ENCODE assay signal across 24 cellular contexts in the genomic region with DNA sequence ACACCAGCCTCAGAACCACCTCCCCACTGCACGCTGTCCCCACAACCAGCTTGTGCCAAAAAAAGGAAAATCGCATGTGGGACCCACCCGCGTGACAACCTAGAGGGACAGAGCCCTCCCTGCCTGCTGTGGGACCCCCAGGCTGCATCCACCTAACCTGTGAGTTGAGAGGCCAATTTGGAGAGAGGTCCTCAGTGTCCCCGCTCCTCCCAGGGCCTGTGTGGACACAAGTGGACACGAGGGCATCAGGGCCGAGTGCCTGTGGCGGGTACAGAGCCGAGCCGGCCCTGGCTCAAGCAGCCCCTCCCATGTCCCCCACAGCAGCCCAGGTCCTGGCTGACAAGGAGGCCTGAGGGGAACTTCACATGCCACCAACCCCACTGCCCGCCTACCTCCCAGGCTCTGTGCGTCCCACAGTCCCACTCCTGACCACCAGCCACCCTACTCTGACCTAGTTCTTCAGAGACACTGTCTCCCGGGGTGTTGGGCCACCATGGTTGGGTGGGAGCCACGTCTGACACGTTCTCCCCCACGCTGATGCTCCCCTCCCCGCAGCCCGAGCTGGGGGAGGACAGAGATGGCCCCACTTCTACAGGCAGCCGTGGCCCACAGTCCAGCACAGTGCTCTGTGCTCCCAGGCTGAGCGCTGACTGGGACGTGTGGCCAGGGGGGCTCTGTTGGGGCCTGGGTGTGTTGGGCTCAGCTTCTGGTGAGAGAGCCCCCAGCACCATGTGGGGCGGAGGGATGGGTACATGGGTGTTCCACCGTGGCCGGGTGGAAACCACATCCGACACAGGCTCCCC. TPM values are rescaled to one million over a fixed set of nuclear protein-coding genes. Genes with fewer than 3 reads are reported as not detected.
A peak's percentile ranks its signal among the peaks of the same experiment; 100 is the strongest.
DNase-seq lines count a peak whose midpoint lies in the region; ATAC-seq, FAIRE-seq and TF ChIP-seq lines count a peak whose summit lies in the region.
"Had no signal": no experiment of that assay in that cellular context is flagged by ENCODE, and none has a peak within 500 bp of the region (broad histone marks: within the 10 kb centered on the region; RNA-seq: fewer than 3 reads in every experiment).

No MANE protein-coding gene starts in this region.

- no peak overlapping the region for H3K4me2 ChIP-seq in HepG2 (ENCODE audit: low read depth, low read length)
- H3K4me2 ChIP-seq: KMS-11 had no signal

- POLR2A ChIA-PET in HepG2 (lab: Yijun Ruan, JAX), result no interaction called here

- intact Hi-C loops in HepG2 (cut with micrococcal nuclease; ENCODE audit: unreplicated experiment), result no loop called here

- H3K27ac ChIP-seq in RWPE2 (ENCODE audit: poor library complexity, severe bottlenecking), result no peak overlapping the region
- no peak overlapping the region for H3K27ac ChIP-seq in HepG2 (ENCODE audit: extremely low read length, insufficient read depth, low read length)
- no peak overlapping the region for H3K27ac ChIP-seq in SJCRH30
- H3K27ac ChIP-seq: breast epithelium, KMS-11, neutrophil, psoas muscle had no signal

- H3K4me3 ChIP-seq in RWPE2 (ENCODE audit: severe bottlenecking), result no peak overlapping the region
- no peak overlapping the region for H3K4me3 ChIP-seq in HepG2 (replicated peaks in 1 of 3; ENCODE audit: insufficient read depth in 1 of 3, low read depth in 2 of 3, low read length in 3 of 3)
- no peak overlapping the region for H3K4me3 ChIP-seq in SJCRH30
- H3K4me3 ChIP-seq: breast epithelium, MG63, psoas muscle had no signal

- TF ChIP-seq POLR2A in HepG2 (IDR thresholded peaks at IDR 0.05; ENCODE audit: insufficient read depth in 1 of 2, low read depth in 2 of 2, low read length in 2 of 2), result no peak; a peak in 1 of 4 replicates

- H3K4me1 Mint-ChIP-seq in stimulated activated naive CD8-positive, alpha-beta T cell treated with anti-CD3 and anti-CD28 coated beads, Interleukin-15, Interleukin-2, amounts not matched to agents 100 ng/mL and 50 ng/mL, for 24 hours (ENCODE audit: low read depth), result no peaks in the 10 kb centered on the region
- peaks cover 13% of the 10 kb centered on the region for H3K4me1 Mint-ChIP-seq in stimulated activated naive CD8-positive, alpha-beta T cell treated with anti-CD3 and anti-CD28 coated beads, Interleukin-15, amount 100 ng/mL, for 72 hours
- H3K4me1 Mint-ChIP-seq: activated CD4-positive, alpha-beta memory T cell treated with anti-CD3 and anti-CD28 coated beads, Interleukin-2, amount 10 ng/mL, durations not matched to agents 7 days and 5 days; activated naive CD4-positive, alpha-beta T cell treated with anti-CD3 and anti-CD28 coated beads, Interleukin-2, amount 10 ng/mL, durations not matched to agents 7 days and 5 days had no signal

- H3K27me3 ChIP-seq in RWPE2 (ENCODE audit: insufficient read depth, poor library complexity, severe bottlenecking) (no peaks in the 10 kb centered on the region), HepG2 (ENCODE audit: control insufficient read depth in 1 of 2, insufficient read depth in 2 of 2, low read length in 2 of 2) (no peaks in the 10 kb centered on the region), SJCRH30 (no peaks in the 10 kb centered on the region)
- H3K27me3 ChIP-seq: breast epithelium, MG63, neutrophil had no signal

- no peak overlapping the region for H3K9ac ChIP-seq in HepG2 (ENCODE audit: insufficient read depth, low read depth, low read length)
- H3K9ac ChIP-seq: KMS-11 had no signal

- no TSS peak for BruUV-seq in HepG2 (replicated peaks; lab: Mats Ljungman, UMichigan)

- peaks cover 1% of the 10 kb centered on the region; the same call in 1 of the 2 replicates for H4K20me1 ChIP-seq in HepG2 (ENCODE audit: insufficient read depth, low read length)

- H3K27me3 Mint-ChIP-seq in stimulated activated naive CD8-positive, alpha-beta T cell treated with anti-CD3 and anti-CD28 coated beads, Interleukin-15, Interleukin-2, amounts not matched to agents 100 ng/mL and 50 ng/mL, for 24 hours, result no peaks in the 10 kb centered on the region
- no peaks in the 10 kb centered on the region for H3K27me3 Mint-ChIP-seq in stimulated activated naive CD8-positive, alpha-beta T cell treated with anti-CD3 and anti-CD28 coated beads, Interleukin-15, amount 100 ng/mL, for 72 hours
- H3K27me3 Mint-ChIP-seq: activated CD4-positive, alpha-beta memory T cell treated with anti-CD3 and anti-CD28 coated beads, Interleukin-2, amount 10 ng/mL, durations not matched to agents 7 days and 5 days; activated naive CD4-positive, alpha-beta T cell treated with anti-CD3 and anti-CD28 coated beads, Interleukin-2, amount 10 ng/mL, durations not matched to agents 7 days and 5 days had no signal

- WGBS in HepG2 (ENCODE audit: low lambda C conversion rate), result 94% methylated on average over 3 of the region's 25 CpGs

- H3K4me3 Mint-ChIP-seq in stimulated activated naive CD8-positive, alpha-beta T cell treated with anti-CD3 and anti-CD28 coated beads, Interleukin-15, Interleukin-2, amounts not matched to agents 100 ng/mL and 50 ng/mL, for 24 hours, result no peak overlapping the region
- H3K4me3 Mint-ChIP-seq in stimulated activated naive CD8-positive, alpha-beta T cell treated with anti-CD3 and anti-CD28 coated beads, Interleukin-15, amount 100 ng/mL, for 72 hours, result no peak overlapping the region
- H3K4me3 Mint-ChIP-seq: activated CD4-positive, alpha-beta memory T cell treated with anti-CD3 and anti-CD28 coated beads, Interleukin-2, amount 10 ng/mL, durations not matched to agents 7 days and 5 days; activated naive CD4-positive, alpha-beta T cell treated with anti-CD3 and anti-CD28 coated beads, Interleukin-2, amount 10 ng/mL, durations not matched to agents 7 days and 5 days; activated T-helper 1 cell treated with anti-CD3 and anti-CD28 coated beads, Interleukin-12 subunit alpha, Interleukin-12 subunit beta, Interleukin-2, Interleukin-4 antibody, amounts not matched to agents 30 ng/mL and 10 ng/mL and 1 ng/mL, durations not matched to agents 14 hours and 24 hours and 36 hours; HFFc6 had no signal

- in situ Hi-C loops in HepG2 (cut with HindIII; ENCODE audit: extremely low pct_ligation_motif_present, low pct_unique_long_range_greater_than_20kb), result no loop called here

- peaks cover under 1% of the 10 kb centered on the region for H3K79me2 ChIP-seq in HepG2 (ENCODE audit: insufficient read depth, low read length)

- peaks cover 56% of the 10 kb centered on the region for H3K36me3 ChIP-seq in RWPE2 (ENCODE audit: low read depth)
- peaks cover 24 to 69% of the 10 kb centered on the region in 2 experiments; a peak in 4 of 5 replicates for H3K36me3 ChIP-seq in HepG2 (replicated peaks in 1 of 2; ENCODE audit: control insufficient read depth in 1 of 2, insufficient read depth in 2 of 2, low read length in 2 of 2)
- H3K36me3 ChIP-seq in SJCRH30, result peaks cover 87% of the 10 kb centered on the region

- H3K9me3 ChIP-seq in RWPE2 (ENCODE audit: severe bottlenecking) (no peaks in the 10 kb centered on the region), HepG2 (ENCODE audit: low read length) (no peaks in the 10 kb centered on the region), SJCRH30 (replicated peaks) (no peaks in the 10 kb centered on the region)
- H3K9me3 ChIP-seq: breast epithelium, MG63, neutrophil, psoas muscle had no signal

- no peak for FAIRE-seq in HepG2 (lab: Jason Lieb, UNC)
- FAIRE-seq: colon had no signal

- ATAC-seq in stimulated activated naive CD8-positive, alpha-beta T cell treated with anti-CD3 and anti-CD28 coated beads, Interleukin-15, amount 100 ng/mL, for 72 hours, result no peak
- ATAC-seq in RWPE2 (ENCODE audit: low read depth), result no peak
- no peak for ATAC-seq in HepG2
- no peak for ATAC-seq in GM21619 (IDR thresholded peaks at IDR 0.05; ENCODE audit: unreplicated experiment)
- no peak for ATAC-seq in GM21360 (IDR thresholded peaks at IDR 0.05; ENCODE audit: unreplicated experiment)
- no peak for ATAC-seq in GM19395 (IDR thresholded peaks at IDR 0.05; ENCODE audit: unreplicated experiment)

- H3K9me3 Mint-ChIP-seq in stimulated activated naive CD8-positive, alpha-beta T cell treated with anti-CD3 and anti-CD28 coated beads, Interleukin-15, Interleukin-2, amounts not matched to agents 100 ng/mL and 50 ng/mL, for 24 hours, result no peaks in the 10 kb centered on the region
- H3K9me3 Mint-ChIP-seq in stimulated activated naive CD8-positive, alpha-beta T cell treated with anti-CD3 and anti-CD28 coated beads, Interleukin-15, amount 100 ng/mL, for 72 hours, result no peaks in the 10 kb centered on the region
- H3K9me3 Mint-ChIP-seq: activated CD4-positive, alpha-beta memory T cell treated with anti-CD3 and anti-CD28 coated beads, Interleukin-2, amount 10 ng/mL, durations not matched to agents 7 days and 5 days; activated naive CD4-positive, alpha-beta T cell treated with anti-CD3 and anti-CD28 coated beads, Interleukin-2, amount 10 ng/mL, durations not matched to agents 7 days and 5 days; activated T-helper 1 cell treated with anti-CD3 and anti-CD28 coated beads, Interleukin-12 subunit alpha, Interleukin-12 subunit beta, Interleukin-2, Interleukin-4 antibody, amounts not matched to agents 30 ng/mL and 10 ng/mL and 1 ng/mL, durations not matched to agents 14 hours and 24 hours and 36 hours; HFFc6 had no signal

- H2AFZ ChIP-seq in HepG2 (ENCODE audit: low read length), result no peak overlapping the region

- TF ChIP-seq CTCF in RWPE2 (IDR thresholded peaks at IDR 0.05; ENCODE audit: poor library complexity, severe bottlenecking) (no peak), HepG2 (CRISPR knock-in tag; IDR thresholded peaks at IDR 0.05) (no peak)

- peaks cover 22% of the 10 kb centered on the region for H3K36me3 Mint-ChIP-seq in stimulated activated naive CD8-positive, alpha-beta T cell treated with anti-CD3 and anti-CD28 coated beads, Interleukin-15, Interleukin-2, amounts not matched to agents 100 ng/mL and 50 ng/mL, for 24 hours (ENCODE audit: low read depth)

- CTCF ChIA-PET in HepG2 (lab: Yijun Ruan, JAX; ENCODE audit: low intra/inter-chr PET ratio, low total read pairs), result no interaction called here

- TF ChIP-seq EP300 in HepG2 (IDR thresholded peaks at IDR 0.05; ENCODE audit: low read depth in 2 of 2, low read length in 2 of 2) (no peak), HepG2 (CRISPR knock-in tag; IDR thresholded peaks at IDR 0.05; ENCODE audit: borderline replicate concordance) (no peak)

- no peak for TF ChIP-seq RAD21 in HepG2 (CRISPR knock-in tag; IDR thresholded peaks at IDR 0.05)

- no peak for DNase-seq in stimulated activated naive CD8-positive, alpha-beta T cell treated with anti-CD3 and anti-CD28 coated beads, Interleukin-15, amount 100 ng/mL, for 72 hours
- peak; percentile 48 for DNase-seq in RWPE2 (ENCODE audit: low spot score)
- DNase-seq in HepG2 (ENCODE audit: low spot score), result no peak
- DNase-seq in SJCRH30, result no peak
- DNase-seq: activated CD4-positive, alpha-beta memory T cell treated with anti-CD3 and anti-CD28 coated beads, Interleukin-2, amount 10 ng/mL, durations not matched to agents 7 days and 5 days; activated CD4-positive, CD25-positive, alpha-beta regulatory T cell treated with anti-CD3 and anti-CD28 coated beads, Interleukin-2, amount 50 U/mL, for 72 hours; activated CD8-positive, alpha-beta memory T cell treated with anti-CD3 and anti-CD28 coated beads, Interleukin-2, amount 50 U/mL, for 4 hours; activated naive CD4-positive, alpha-beta T cell treated with anti-CD3 and anti-CD28 coated beads, Interleukin-2, amount 10 ng/mL, durations not matched to agents 7 days and 5 days; C1 segment of cervical spinal cord; hippocampal formation; NCI-H187; stimulated activated CD4-positive, alpha-beta T cell treated with anti-CD3 and anti-CD28 coated beads, Interleukin-4, amount 100 ng/mL, for 4 hours had no signal

- H3K4me1 ChIP-seq in RWPE2 (ENCODE audit: insufficient read depth, poor library complexity, severe bottlenecking) (no peaks in the 10 kb centered on the region), HepG2 (ENCODE audit: insufficient read depth, low read length) (peaks cover under 1% of the 10 kb centered on the region), SJCRH30 (no peaks in the 10 kb centered on the region)
- H3K4me1 ChIP-seq: breast epithelium, psoas muscle had no signal

- peak overlapping the region; percentile 52 for H3K27ac Mint-ChIP-seq in stimulated activated naive CD8-positive, alpha-beta T cell treated with anti-CD3 and anti-CD28 coated beads, Interleukin-15, Interleukin-2, amounts not matched to agents 100 ng/mL and 50 ng/mL, for 24 hours
- H3K27ac Mint-ChIP-seq in stimulated activated naive CD8-positive, alpha-beta T cell treated with anti-CD3 and anti-CD28 coated beads, Interleukin-15, amount 100 ng/mL, for 72 hours, result peak overlapping the region in 1 of 2 donors; percentile 9
- H3K27ac Mint-ChIP-seq: activated CD4-positive, alpha-beta memory T cell treated with anti-CD3 and anti-CD28 coated beads, Interleukin-2, amount 10 ng/mL, durations not matched to agents 7 days and 5 days; activated naive CD4-positive, alpha-beta T cell treated with anti-CD3 and anti-CD28 coated beads, Interleukin-2, amount 10 ng/mL, durations not matched to agents 7 days and 5 days; activated T-helper 1 cell treated with anti-CD3 and anti-CD28 coated beads, Interleukin-12 subunit alpha, Interleukin-12 subunit beta, Interleukin-2, Interleukin-4 antibody, amounts not matched to agents 30 ng/mL and 10 ng/mL and 1 ng/mL, durations not matched to agents 14 hours and 24 hours and 36 hours; HFFc6 had no signal

RNA-seq across cellular contexts. Expression of gene SELENOO, which starts 19.2 kb away (rescaled TPM):
- 12.5 and 19.0 TPM in 2 replicates for total RNA-seq in HepG2 (2016; rRNA removed; fragmentation: Illumina TruSeq; extraction: Trizol)
- total RNA-seq in HepG2 (2016; cell fraction: cytosol; rRNA removed; fragmentation: Illumina TruSeq; extraction: Trizol; ENCODE audit: low read depth), result 2.8 and 3.8 TPM in 2 replicates
- 9.4 and 19.8 TPM in 2 replicates for total RNA-seq in HepG2 (2016; cell fraction: insoluble cytoplasmic fraction; rRNA removed; fragmentation: Illumina TruSeq; extraction: Trizol)
- 6.0 and 7.6 TPM in 2 replicates for total RNA-seq in HepG2 (2016; cell fraction: membrane; rRNA removed; fragmentation: Illumina TruSeq; extraction: Trizol)
- 18.8 and 19.9 TPM in 2 replicates for total RNA-seq in HepG2 (2016; cell fraction: nucleus; rRNA removed; fragmentation: Illumina TruSeq; extraction: Trizol)
- polyA plus RNA-seq in HepG2 (2011; rRNA removed), result 14.4 and 18.7 TPM in 2 replicates
- 10.0 and 18.1 TPM in 2 replicates for polyA plus RNA-seq in HepG2 (2011; cell fraction: cytosol; rRNA removed)
- polyA plus RNA-seq in HepG2 (2011; cell fraction: nucleus; rRNA removed), result 88.6 and 104 TPM in 2 replicates
- polyA plus RNA-seq in HepG2 (2012), result 10.9 and 17.7 TPM in 2 replicates
- polyA plus RNA-seq in HepG2 (2016; cell fraction: cytosol; fragmentation: Illumina TruSeq; extraction: Trizol; ENCODE audit: low read depth), result 3.5 and 4.0 TPM in 2 replicates
- polyA plus RNA-seq in HepG2 (2016; cell fraction: insoluble cytoplasmic fraction; fragmentation: Illumina TruSeq; extraction: Trizol; ENCODE audit: low read depth), result 9.5 and 12.3 TPM in 2 replicates
- 4.9 and 5.3 TPM in 2 replicates for polyA plus RNA-seq in HepG2 (2016; cell fraction: membrane; fragmentation: Illumina TruSeq; extraction: Trizol; ENCODE audit: low read depth)
- 54.2 and 57.7 TPM in 2 replicates for polyA plus RNA-seq in HepG2 (2016; cell fraction: nucleus; fragmentation: Illumina TruSeq; extraction: Trizol; ENCODE audit: insufficient read depth, low read depth)
- 9.7 and 16.7 TPM in 2 replicates for polyA minus RNA-seq in HepG2 (2011; rRNA and poly(A)+ RNA removed; ENCODE audit: low replicate concordance)
- 6.4 and 6.9 TPM in 2 replicates for polyA minus RNA-seq in HepG2 (2011; cell fraction: cytosol; rRNA and poly(A)+ RNA removed)
- 7.5 and 7.7 TPM in 2 replicates for polyA minus RNA-seq in HepG2 (2011; cell fraction: nucleus; rRNA and poly(A)+ RNA removed)
- 15.4 and 16.4 TPM in 2 replicates for total RNA-seq in SJCRH30 (2014; rRNA removed; shearing (Covaris generic))

RNA-seq across cellular contexts. Expression of gene TUBGCP6, which starts 24.8 kb away (rescaled TPM):
- 5.8 and 15.7 TPM in 2 replicates for total RNA-seq in HepG2 (2016; rRNA removed; fragmentation: Illumina TruSeq; extraction: Trizol)
- total RNA-seq in HepG2 (2016; cell fraction: cytosol; rRNA removed; fragmentation: Illumina TruSeq; extraction: Trizol; ENCODE audit: low read depth), result 3.8 and 4.4 TPM in 2 replicates
- 4.6 and 17.4 TPM in 2 replicates for total RNA-seq in HepG2 (2016; cell fraction: insoluble cytoplasmic fraction; rRNA removed; fragmentation: Illumina TruSeq; extraction: Trizol)
- total RNA-seq in HepG2 (2016; cell fraction: membrane; rRNA removed; fragmentation: Illumina TruSeq; extraction: Trizol), result 4.6 and 5.1 TPM in 2 replicates
- total RNA-seq in HepG2 (2016; cell fraction: nucleus; rRNA removed; fragmentation: Illumina TruSeq; extraction: Trizol), result 23.1 and 29.5 TPM in 2 replicates
- 14.6 and 23.7 TPM in 2 replicates for polyA plus RNA-seq in HepG2 (2011; rRNA removed)
- polyA plus RNA-seq in HepG2 (2011; cell fraction: cytosol; rRNA removed), result 2.6 and 4.8 TPM in 2 replicates
- polyA plus RNA-seq in HepG2 (2011; cell fraction: nucleus; rRNA removed), result 276 and 340 TPM in 2 replicates
- polyA plus RNA-seq in HepG2 (2012), result 13.4 and 15.8 TPM in 2 replicates
- 0.95 and 1.2 TPM in 2 replicates for polyA plus RNA-seq in HepG2 (2016; cell fraction: cytosol; fragmentation: Illumina TruSeq; extraction: Trizol; ENCODE audit: low read depth)
- 3.6 and 4.4 TPM in 2 replicates for polyA plus RNA-seq in HepG2 (2016; cell fraction: insoluble cytoplasmic fraction; fragmentation: Illumina TruSeq; extraction: Trizol; ENCODE audit: low read depth)
- polyA plus RNA-seq in HepG2 (2016; cell fraction: membrane; fragmentation: Illumina TruSeq; extraction: Trizol; ENCODE audit: low read depth), result 0.86 and 2.1 TPM in 2 replicates
- polyA plus RNA-seq in HepG2 (2016; cell fraction: nucleus; fragmentation: Illumina TruSeq; extraction: Trizol; ENCODE audit: insufficient read depth, low read depth), result 62.8 and 72.9 TPM in 2 replicates
- 11.6 and 16.8 TPM in 2 replicates for polyA minus RNA-seq in HepG2 (2011; rRNA and poly(A)+ RNA removed; ENCODE audit: low replicate concordance)
- 2.7 and 4.0 TPM in 2 replicates for polyA minus RNA-seq in HepG2 (2011; cell fraction: cytosol; rRNA and poly(A)+ RNA removed)
- 32.9 and 40.9 TPM in 2 replicates for polyA minus RNA-seq in HepG2 (2011; cell fraction: nucleus; rRNA and poly(A)+ RNA removed)
- 27.8 and 40.2 TPM in 2 replicates for total RNA-seq in SJCRH30 (2014; rRNA removed; shearing (Covaris generic))

RNA-seq across cellular contexts. Expression of gene HDAC10, which starts 31.1 kb away (rescaled TPM):
- 4.0 and 13.9 TPM in 2 replicates for total RNA-seq in HepG2 (2016; rRNA removed; fragmentation: Illumina TruSeq; extraction: Trizol)
- total RNA-seq in HepG2 (2016; cell fraction: cytosol; rRNA removed; fragmentation: Illumina TruSeq; extraction: Trizol; ENCODE audit: low read depth), result 7.1 and 8.7 TPM in 2 replicates
- 4.1 and 13.9 TPM in 2 replicates for total RNA-seq in HepG2 (2016; cell fraction: insoluble cytoplasmic fraction; rRNA removed; fragmentation: Illumina TruSeq; extraction: Trizol)
- total RNA-seq in HepG2 (2016; cell fraction: membrane; rRNA removed; fragmentation: Illumina TruSeq; extraction: Trizol), result 4.4 and 4.6 TPM in 2 replicates
- total RNA-seq in HepG2 (2016; cell fraction: nucleus; rRNA removed; fragmentation: Illumina TruSeq; extraction: Trizol), result 23.1 and 23.7 TPM in 2 replicates
- polyA plus RNA-seq in HepG2 (2011; rRNA removed), result 14.9 and 19.7 TPM in 2 replicates
- polyA plus RNA-seq in HepG2 (2011; cell fraction: cytosol; rRNA removed), result 1.8 and 3.9 TPM in 2 replicates
- polyA plus RNA-seq in HepG2 (2011; cell fraction: nucleus; rRNA removed), result 257 and 366 TPM in 2 replicates
- polyA plus RNA-seq in HepG2 (2012), result 15.0 and 23.8 TPM in 2 replicates
- 0.86 TPM in 2 replicates for polyA plus RNA-seq in HepG2 (2016; cell fraction: cytosol; fragmentation: Illumina TruSeq; extraction: Trizol; ENCODE audit: low read depth)
- polyA plus RNA-seq in HepG2 (2016; cell fraction: insoluble cytoplasmic fraction; fragmentation: Illumina TruSeq; extraction: Trizol; ENCODE audit: low read depth), result 3.2 and 5.7 TPM in 2 replicates
- polyA plus RNA-seq in HepG2 (2016; cell fraction: membrane; fragmentation: Illumina TruSeq; extraction: Trizol; ENCODE audit: low read depth), result 2.1 TPM in 2 replicates
- 72.4 and 82.8 TPM in 2 replicates for polyA plus RNA-seq in HepG2 (2016; cell fraction: nucleus; fragmentation: Illumina TruSeq; extraction: Trizol; ENCODE audit: insufficient read depth, low read depth)
- polyA minus RNA-seq in HepG2 (2011; rRNA and poly(A)+ RNA removed; ENCODE audit: low replicate concordance), result 7.7 and 20.9 TPM in 2 replicates
- polyA minus RNA-seq in HepG2 (2011; cell fraction: cytosol; rRNA and poly(A)+ RNA removed), result 3.9 and 4.2 TPM in 2 replicates
- polyA minus RNA-seq in HepG2 (2011; cell fraction: nucleus; rRNA and poly(A)+ RNA removed), result 34.9 and 37.9 TPM in 2 replicates
- 11.2 and 21.4 TPM in 2 replicates for total RNA-seq in SJCRH30 (2014; rRNA removed; shearing (Covaris generic))

RNA-seq across cellular contexts. Expression of gene TRABD, which starts 34.3 kb away (rescaled TPM):
- 16.2 and 21.5 TPM in 2 replicates for total RNA-seq in HepG2 (2016; rRNA removed; fragmentation: Illumina TruSeq; extraction: Trizol)
- total RNA-seq in HepG2 (2016; cell fraction: cytosol; rRNA removed; fragmentation: Illumina TruSeq; extraction: Trizol; ENCODE audit: low read depth), result 8.1 and 8.5 TPM in 2 replicates
- 14.1 and 20.1 TPM in 2 replicates for total RNA-seq in HepG2 (2016; cell fraction: insoluble cytoplasmic fraction; rRNA removed; fragmentation: Illumina TruSeq; extraction: Trizol)
- 15.9 and 17.7 TPM in 2 replicates for total RNA-seq in HepG2 (2016; cell fraction: membrane; rRNA removed; fragmentation: Illumina TruSeq; extraction: Trizol)
- 12.3 and 17.7 TPM in 2 replicates for total RNA-seq in HepG2 (2016; cell fraction: nucleus; rRNA removed; fragmentation: Illumina TruSeq; extraction: Trizol)
- 28.9 and 36.8 TPM in 2 replicates for polyA plus RNA-seq in HepG2 (2011; rRNA removed)
- 15.8 and 28.0 TPM in 2 replicates for polyA plus RNA-seq in HepG2 (2011; cell fraction: cytosol; rRNA removed)
- 241 and 327 TPM in 2 replicates for polyA plus RNA-seq in HepG2 (2011; cell fraction: nucleus; rRNA removed)
- polyA plus RNA-seq in HepG2 (2012), result 19.6 and 35.2 TPM in 2 replicates
- polyA plus RNA-seq in HepG2 (2016; cell fraction: cytosol; fragmentation: Illumina TruSeq; extraction: Trizol; ENCODE audit: low read depth), result 10.4 and 11.2 TPM in 2 replicates
- polyA plus RNA-seq in HepG2 (2016; cell fraction: insoluble cytoplasmic fraction; fragmentation: Illumina TruSeq; extraction: Trizol; ENCODE audit: low read depth), result 19.9 and 22.8 TPM in 2 replicates
- polyA plus RNA-seq in HepG2 (2016; cell fraction: membrane; fragmentation: Illumina TruSeq; extraction: Trizol; ENCODE audit: low read depth), result 15.2 and 16.9 TPM in 2 replicates
- 56.6 and 60.9 TPM in 2 replicates for polyA plus RNA-seq in HepG2 (2016; cell fraction: nucleus; fragmentation: Illumina TruSeq; extraction: Trizol; ENCODE audit: insufficient read depth, low read depth)
- polyA minus RNA-seq in HepG2 (2011; rRNA and poly(A)+ RNA removed; ENCODE audit: low replicate concordance), result 22.4 and 30.1 TPM in 2 replicates
- polyA minus RNA-seq in HepG2 (2011; cell fraction: cytosol; rRNA and poly(A)+ RNA removed), result 9.7 and 11.7 TPM in 2 replicates
- 14.4 and 18.2 TPM in 2 replicates for polyA minus RNA-seq in HepG2 (2011; cell fraction: nucleus; rRNA and poly(A)+ RNA removed)
- 38.7 and 39.1 TPM in 2 replicates for total RNA-seq in SJCRH30 (2014; rRNA removed; shearing (Covaris generic))

RNA-seq across cellular contexts. Expression of gene MAPK12, which starts 41.5 kb away (rescaled TPM):
- 15.0 and 23.3 TPM in 2 replicates for total RNA-seq in HepG2 (2016; rRNA removed; fragmentation: Illumina TruSeq; extraction: Trizol)
- 25.0 and 26.8 TPM in 2 replicates for total RNA-seq in HepG2 (2016; cell fraction: cytosol; rRNA removed; fragmentation: Illumina TruSeq; extraction: Trizol; ENCODE audit: low read depth)
- total RNA-seq in HepG2 (2016; cell fraction: insoluble cytoplasmic fraction; rRNA removed; fragmentation: Illumina TruSeq; extraction: Trizol), result 15.4 and 25.6 TPM in 2 replicates
- 43.0 and 45.2 TPM in 2 replicates for total RNA-seq in HepG2 (2016; cell fraction: membrane; rRNA removed; fragmentation: Illumina TruSeq; extraction: Trizol)
- total RNA-seq in HepG2 (2016; cell fraction: nucleus; rRNA removed; fragmentation: Illumina TruSeq; extraction: Trizol), result 20.3 and 23.6 TPM in 2 replicates
- polyA plus RNA-seq in HepG2 (2011; rRNA removed), result 22.2 and 22.8 TPM in 2 replicates
- 12.9 and 20.7 TPM in 2 replicates for polyA plus RNA-seq in HepG2 (2011; cell fraction: cytosol; rRNA removed)
- polyA plus RNA-seq in HepG2 (2011; cell fraction: nucleus; rRNA removed), result 115 and 151 TPM in 2 replicates
- 6.9 and 10.9 TPM in 2 replicates for polyA plus RNA-seq in HepG2 (2012)
- polyA plus RNA-seq in HepG2 (2016; cell fraction: cytosol; fragmentation: Illumina TruSeq; extraction: Trizol; ENCODE audit: low read depth), result 27.8 and 28.1 TPM in 2 replicates
- polyA plus RNA-seq in HepG2 (2016; cell fraction: insoluble cytoplasmic fraction; fragmentation: Illumina TruSeq; extraction: Trizol; ENCODE audit: low read depth), result 14.6 and 16.4 TPM in 2 replicates
- polyA plus RNA-seq in HepG2 (2016; cell fraction: membrane; fragmentation: Illumina TruSeq; extraction: Trizol; ENCODE audit: low read depth), result 37.0 and 38.8 TPM in 2 replicates
- 56.9 and 60.1 TPM in 2 replicates for polyA plus RNA-seq in HepG2 (2016; cell fraction: nucleus; fragmentation: Illumina TruSeq; extraction: Trizol; ENCODE audit: insufficient read depth, low read depth)
- 16.5 and 18.7 TPM in 2 replicates for polyA minus RNA-seq in HepG2 (2011; rRNA and poly(A)+ RNA removed; ENCODE audit: low replicate concordance)
- 5.1 and 9.2 TPM in 2 replicates for polyA minus RNA-seq in HepG2 (2011; cell fraction: cytosol; rRNA and poly(A)+ RNA removed)
- polyA minus RNA-seq in HepG2 (2011; cell fraction: nucleus; rRNA and poly(A)+ RNA removed), result 25.6 and 25.8 TPM in 2 replicates
- 52.0 and 54.0 TPM in 2 replicates for total RNA-seq in SJCRH30 (2014; rRNA removed; shearing (Covaris generic))
